ENCODE assay signal across 8 cellular contexts in genomic region chr9:124869466-124869985, GRCh38. TPM values are rescaled to one million over a fixed set of nuclear protein-coding genes. Genes with fewer than 3 reads are reported as not detected.
DNase-seq lines count a peak whose midpoint lies in the region; ATAC-seq, FAIRE-seq and TF ChIP-seq lines count a peak whose summit lies in the region.

No MANE protein-coding gene starts in this region.

- H4K20me1 ChIP-seq in hepatocyte (ENCODE audit: insufficient read depth, poor library complexity, severe bottlenecking), result peaks cover 25% of the 10 kb centered on the region

- POLR2A ChIA-PET in BJ (lab: Charles Lee), result no interaction called here

- peak overlapping the region; percentile 41 for H2AFZ ChIP-seq in hepatocyte

- TF ChIP-seq CTCF in BJ (IDR thresholded peaks at IDR 0.05; ENCODE audit: insufficient read depth, low read depth, low read length) (no peak), NB4 (IDR thresholded peaks at IDR 0.05; ENCODE audit: low read depth, low read length) (no peak), hepatocyte (IDR thresholded peaks at IDR 0.05; ENCODE audit: poor library complexity) (no peak)

- no peak for TF ChIP-seq POLR2A in NB4 (IDR thresholded peaks at IDR 0.05; ENCODE audit: extremely low read depth, insufficient read length)

- H3K36me3 ChIP-seq in BJ (ENCODE audit: control insufficient read depth, insufficient read depth, low read length), result peaks cover 6% of the 10 kb centered on the region; the same call in 1 of the 2 replicates
- H3K36me3 ChIP-seq in hepatocyte (replicated peaks; ENCODE audit: insufficient read depth, low read depth), result no peaks in the 10 kb centered on the region

- 1% methylated on average over 27 of the region's 41 CpGs for WGBS in hepatocyte (ENCODE audit: low lambda C conversion rate, missing lambda C conversion rate)

- H3K27ac Mint-ChIP-seq in activated naive CD8-positive, alpha-beta T cell treated with anti-CD3 and anti-CD28 coated beads for 36 hours, result peak overlapping the region; percentile 98

- H3K27me3 Mint-ChIP-seq in activated naive CD8-positive, alpha-beta T cell treated with anti-CD3 and anti-CD28 coated beads for 36 hours, result peaks cover 3% of the 10 kb centered on the region

- H3K4me1 ChIP-seq in hepatocyte (ENCODE audit: insufficient read depth), result peaks cover 25% of the 10 kb centered on the region

- no peaks in the 10 kb centered on the region for H3K9me3 Mint-ChIP-seq in activated naive CD8-positive, alpha-beta T cell treated with anti-CD3 and anti-CD28 coated beads for 36 hours

- H3K9me3 ChIP-seq in hepatocyte (ENCODE audit: low read depth), result no peaks in the 10 kb centered on the region

- H3K4me2 ChIP-seq in hepatocyte, result peak overlapping the region; percentile 92

- peak; percentile 12 for ATAC-seq in GM21619 (IDR thresholded peaks at IDR 0.05; ENCODE audit: unreplicated experiment)

- no peaks in the 10 kb centered on the region for H3K9me2 ChIP-seq in hepatocyte (replicated peaks; ENCODE audit: insufficient read depth)

- H3K27ac ChIP-seq in hepatocyte (peak overlapping the region; percentile 100), skin epidermis (peak overlapping the region; percentile 84 to 99 (median 97))

- peaks cover 70% of the 10 kb centered on the region for H3K79me2 ChIP-seq in hepatocyte

- FAIRE-seq in RCC 7860 (lab: Jason Lieb, UNC), result no peak

- peak overlapping the region; percentile 96 for H3K4me3 ChIP-seq in BJ (ENCODE audit: low read depth, low read length)
- peak overlapping the region; percentile 94 for H3K4me3 ChIP-seq in NB4 (ENCODE audit: low read depth, low read length)
- peak overlapping the region; percentile 98 for H3K4me3 ChIP-seq in hepatocyte
- peak overlapping the region; percentile 74 to 96 (median 92) for H3K4me3 ChIP-seq in skin epidermis

- H3K36me3 Mint-ChIP-seq in activated naive CD8-positive, alpha-beta T cell treated with anti-CD3 and anti-CD28 coated beads for 36 hours, result peaks cover 55% of the 10 kb centered on the region

- H3K27me3 ChIP-seq in BJ (ENCODE audit: control insufficient read depth, insufficient read depth, low read length) (no peaks in the 10 kb centered on the region), hepatocyte (no peaks in the 10 kb centered on the region)

- peaks cover 40% of the 10 kb centered on the region for H3K4me1 Mint-ChIP-seq in activated naive CD8-positive, alpha-beta T cell treated with anti-CD3 and anti-CD28 coated beads for 36 hours

- CTCF ChIA-PET in BJ (lab: Yijun Ruan, JAX), result interaction anchor here (1.4 to 2.0 kb wide), 2 partner anchors 17 to 97 kb away, joined by 7 to 9 read pairs; partner anchors contain the start of gene NR6A1

- H3K4me3 Mint-ChIP-seq in activated naive CD8-positive, alpha-beta T cell treated with anti-CD3 and anti-CD28 coated beads for 36 hours, result peak overlapping the region; percentile 97

- DNase-seq in BJ (ENCODE audit: low read depth) (no peak), NB4 (ENCODE audit: low read depth) (peak; percentile 57), hepatocyte (ENCODE audit: low spot score) (peak; percentile 64), RCC 7860 (ENCODE audit: low spot score) (no peak), SW480 (ENCODE audit: low spot score) (no peak)
- DNase-seq in activated naive CD8-positive, alpha-beta T cell treated with anti-CD3 and anti-CD28 coated beads for 36 hours, result peak; percentile 49

RNA-seq across cellular contexts. Expression of gene ARPC5L, which starts 7.6 kb away (rescaled TPM):
- polyA plus RNA-seq in BJ (2011; rRNA removed), result 34.0 and 41.0 TPM in 2 replicates
- 10.0 and 12.2 TPM in 2 replicates for polyA minus RNA-seq in BJ (2011; rRNA and poly(A)+ RNA removed)
- total RNA-seq in activated naive CD8-positive, alpha-beta T cell treated with anti-CD3 and anti-CD28 coated beads for 36 hours, result 100 to 1,000 TPM; 102 to 104 TPM
- total RNA-seq in hepatocyte, result 40.3 and 44.0 TPM in 2 replicates
- polyA plus RNA-seq in hepatocyte, result 84.4 and 95.5 TPM in 2 replicates

RNA-seq across cellular contexts. Expression of gene RPL35, which starts 7.8 kb away (rescaled TPM):
- polyA plus RNA-seq in BJ (2011; rRNA removed) (3,181 and 3,838 TPM in 2 replicates), hepatocyte (927 and 1,057 TPM in 2 replicates)
- 177 and 325 TPM in 2 replicates for polyA minus RNA-seq in BJ (2011; rRNA and poly(A)+ RNA removed)
- 1,000 to 10,000 TPM; 2,220 to 2,231 TPM for total RNA-seq in activated naive CD8-positive, alpha-beta T cell treated with anti-CD3 and anti-CD28 coated beads for 36 hours
- total RNA-seq in hepatocyte, result 1,257 and 1,574 TPM in 2 replicates

RNA-seq across cellular contexts. Expression of gene WDR38, which starts 16.3 kb away (rescaled TPM):
- not detected in 2 replicates for polyA plus RNA-seq in BJ (2011; rRNA removed)
- not detected in 2 replicates for polyA minus RNA-seq in BJ (2011; rRNA and poly(A)+ RNA removed)
- not detected for total RNA-seq in activated naive CD8-positive, alpha-beta T cell treated with anti-CD3 and anti-CD28 coated beads for 36 hours
- total RNA-seq in hepatocyte, result not detected in 2 replicates
- not detected in 2 replicates for polyA plus RNA-seq in hepatocyte

Comparison
In these comparisons a context has a peak if more than half of its experiments do, and no peak if none do; other contexts are left out.
1. DNase-seq: peak in NB4 (single experiment), activated naive CD8-positive, alpha-beta T cell treated with anti-CD3 and anti-CD28 coated beads for 36 hours (single experiment) and hepatocyte (single experiment); none in BJ (single experiment), RCC 7860 (single experiment) and SW480 (single experiment).
2. Peak in every context shown above with its lines, with median percentiles within 50 percentile points of each other: H3K4me3 ChIP-seq.